Comparison of ENCODE assay signal across 8 cellular contexts in genomic region chr10:114173680-114174461, GRCh38. TPM values are rescaled to one million over a fixed set of nuclear protein-coding genes. Genes with fewer than 3 reads are reported as not detected.
DNase-seq lines count a peak whose midpoint lies in the region; ATAC-seq and TF ChIP-seq lines count a peak whose summit lies in the region.

Gene CCDC186 (minus strand): TSS chr10:114174203. CDS start chr10:114163268, 10,935 bp downstream.

- peak within 1 kb of the TSS; percentile 96 for H3K4me3 Mint-ChIP-seq in activated CD8-positive, alpha-beta memory T cell treated with anti-CD3 and anti-CD28 coated beads, Interleukin-2, amount 10 ng/mL, durations not matched to agents 7 days and 5 days
- peak within 1 kb of the TSS; percentile 99 to 100 for H3K4me3 Mint-ChIP-seq in effector memory CD8-positive, alpha-beta T cell
- peak within 1 kb of the TSS; percentile 97 for H3K4me3 Mint-ChIP-seq in memory B cell

- peaks cover 23% of the 10 kb centered on the region for H3K36me3 Mint-ChIP-seq in activated CD8-positive, alpha-beta memory T cell treated with anti-CD3 and anti-CD28 coated beads, Interleukin-2, amount 10 ng/mL, durations not matched to agents 7 days and 5 days
- peaks cover 18% of the 10 kb centered on the region for H3K36me3 Mint-ChIP-seq in effector memory CD8-positive, alpha-beta T cell (ENCODE audit: insufficient read depth)
- peaks cover 5% of the 10 kb centered on the region for H3K36me3 Mint-ChIP-seq in memory B cell

- H3K9me3 Mint-ChIP-seq in activated CD8-positive, alpha-beta memory T cell treated with anti-CD3 and anti-CD28 coated beads, Interleukin-2, amount 10 ng/mL, durations not matched to agents 7 days and 5 days (ENCODE audit: low read depth), result no peaks in the 10 kb centered on the region
- H3K9me3 Mint-ChIP-seq in effector memory CD8-positive, alpha-beta T cell, result no peaks in the 10 kb centered on the region
- no peaks in the 10 kb centered on the region for H3K9me3 Mint-ChIP-seq in memory B cell

- peaks cover 13% of the 10 kb centered on the region for H3K27me3 Mint-ChIP-seq in activated CD8-positive, alpha-beta memory T cell treated with anti-CD3 and anti-CD28 coated beads, Interleukin-2, amount 10 ng/mL, durations not matched to agents 7 days and 5 days
- H3K27me3 Mint-ChIP-seq in effector memory CD8-positive, alpha-beta T cell, result peaks cover 0 to 3% of the 10 kb centered on the region in 2 donors
- H3K27me3 Mint-ChIP-seq in memory B cell, result no peaks in the 10 kb centered on the region

- ATAC-seq in activated CD8-positive, alpha-beta memory T cell treated with anti-CD3 and anti-CD28 coated beads, Interleukin-2, amount 10 ng/mL, durations not matched to agents 7 days and 5 days, result peak; percentile 99
- peak; percentile 93 for ATAC-seq in effector memory CD8-positive, alpha-beta T cell (replicated peaks)
- peak; percentile 95 for ATAC-seq in memory B cell (ENCODE audit: low read depth)

- CTCF ChIA-PET in activated CD8-positive, alpha-beta memory T cell treated with anti-CD3 and anti-CD28 coated beads, Interleukin-2, amount 10 ng/mL, durations not matched to agents 7 days and 5 days (lab: Charles Lee), result interaction anchor here (0.8 to 1.2 kb wide), 2 partner anchors 13 to 324 kb away, joined by 3 read pairs; no protein-coding TSS in a partner anchor

- DNase-seq in COLO829 (ENCODE audit: low spot score) (peak; percentile 51), GM20000 (ENCODE audit: low spot score) (peak; percentile 96), HS-5 (ENCODE audit: low read depth) (peak; percentile 55), NOMO-1 (lab: John Stamatoyannopoulos, UW; ENCODE audit: unreplicated experiment in 2 of 2) (peak; percentile 91 to 95), memory B cell (ENCODE audit: low spot score in 2 of 2) (peak; percentile 96 to 97)
- peak; percentile 98 for DNase-seq in activated CD8-positive, alpha-beta memory T cell treated with anti-CD3 and anti-CD28 coated beads, Interleukin-2, amount 10 ng/mL, durations not matched to agents 7 days and 5 days
- DNase-seq in effector memory CD8-positive, alpha-beta T cell, result peak; percentile 98 to 99 (median 99)
- DNase-seq in stimulated activated CD8-positive, alpha-beta memory T cell treated with anti-CD3 and anti-CD28 coated beads, Interleukin-12 subunit alpha, Interleukin-12 subunit beta, amount 100 ng/mL, for 24 hours (ENCODE audit: extremely low read depth), result peak; percentile 91

- no peak for TF ChIP-seq CTCF in GM20000 (IDR thresholded peaks at IDR 0.05; ENCODE audit: extremely low read depth, missing control alignments)

- peaks cover 35% of the 10 kb centered on the region for H3K4me1 Mint-ChIP-seq in activated CD8-positive, alpha-beta memory T cell treated with anti-CD3 and anti-CD28 coated beads, Interleukin-2, amount 10 ng/mL, durations not matched to agents 7 days and 5 days
- peaks cover 24 to 35% of the 10 kb centered on the region in 2 donors for H3K4me1 Mint-ChIP-seq in effector memory CD8-positive, alpha-beta T cell (ENCODE audit: low read depth in 2 of 2)
- H3K4me1 Mint-ChIP-seq in memory B cell, result peaks cover 13% of the 10 kb centered on the region

- H3K27ac Mint-ChIP-seq in activated CD8-positive, alpha-beta memory T cell treated with anti-CD3 and anti-CD28 coated beads, Interleukin-2, amount 10 ng/mL, durations not matched to agents 7 days and 5 days, result peak within 1 kb of the TSS; percentile 93
- H3K27ac Mint-ChIP-seq in effector memory CD8-positive, alpha-beta T cell, result peak within 1 kb of the TSS; percentile 99 to 100
- H3K27ac Mint-ChIP-seq in memory B cell, result peak within 1 kb of the TSS; percentile 99

RNA-seq across cellular contexts. Expression of gene CCDC186, which starts in this region (rescaled TPM):
- 10 to 100 TPM; 15.3 to 17.9 TPM for total RNA-seq in activated CD8-positive, alpha-beta memory T cell treated with anti-CD3 and anti-CD28 coated beads, Interleukin-2, amount 10 ng/mL, durations not matched to agents 7 days and 5 days

Comparison
In these comparisons a context has a peak if more than half of its experiments do, and no peak if none do; other contexts are left out.
1. Peak in every context shown above with its lines: DNase-seq and ATAC-seq.